In genomic region chr12:54154708-54155316, GRCh38 we compare ENCODE assay signal across 25 cellular contexts. TPM values are rescaled to one million over a fixed set of nuclear protein-coding genes. Genes with fewer than 3 reads are reported as not detected.
DNase-seq lines count a peak whose midpoint lies in the region; FAIRE-seq and TF ChIP-seq lines count a peak whose summit lies in the region.
"Had no signal": no experiment of that assay in that cellular context is flagged by ENCODE, and none has a peak within 500 bp of the region (broad histone marks: within the 10 kb centered on the region; RNA-seq: fewer than 3 reads in every experiment).

No MANE protein-coding gene starts in this region.

- no peak overlapping the region for H4K8ac ChIP-seq in H1 (ENCODE audit: extremely low read depth, insufficient read depth, low read length)

- no peak overlapping the region for H2BK5ac ChIP-seq in H1 (ENCODE audit: low read depth, low read length)

- H3K9me3 ChIP-seq in Caco-2 = no peaks in the 10 kb centered on the region
- H3K9me3 ChIP-seq in H1 (ENCODE audit: insufficient read depth in 2 of 2, low read depth in 1 of 2, low read length in 1 of 2) = no peaks in the 10 kb centered on the region
- H3K9me3 ChIP-seq in uterus = no peaks in the 10 kb centered on the region
- H3K9me3 ChIP-seq: BLaER1 treated with 17β-estradiol and CSF1 and Interleukin-3, amounts not matched to agents 10 nM and 100 nM; MG63; SJSA1 had no signal

- TF ChIP-seq CTCF in Caco-2 (IDR thresholded peaks at IDR 0.05; ENCODE audit: insufficient read depth in 1 of 2, low read depth in 1 of 2, low read length in 1 of 2, severe bottlenecking in 1 of 2, unreplicated experiment in 1 of 2) (no peak), H1 (IDR thresholded peaks at IDR 0.05; ENCODE audit: control extremely low read depth in 1 of 3, insufficient read depth in 1 of 3, low read depth in 1 of 3, low read length in 3 of 3) (no peak), nephron (IDR thresholded peaks at IDR 0.05; ENCODE audit: unreplicated experiment in 3 of 3) (no peak), D721Med (IDR thresholded peaks at IDR 0.05; ENCODE audit: insufficient read depth, missing control alignments) (no peak), uterus (IDR thresholded peaks at IDR 0.05) (no peak)

- H3K9me3 Mint-ChIP-seq in Caco-2 (ENCODE audit: unreplicated experiment) (no peaks in the 10 kb centered on the region), nephron (no peaks in the 10 kb centered on the region)
- H3K9me3 Mint-ChIP-seq: CD4-positive, alpha-beta memory T cell had no signal

- no peak for TF ChIP-seq EP300 in H1 (IDR thresholded peaks at IDR 0.05; ENCODE audit: borderline replicate concordance in 1 of 2, low read depth in 2 of 2, low read length in 2 of 2)

- H2BK15ac ChIP-seq in H1 (ENCODE audit: low read length) = no peak overlapping the region

- peak overlapping the region; percentile 44 for H3K4me3 Mint-ChIP-seq in Caco-2 (ENCODE audit: unreplicated experiment)
- H3K4me3 Mint-ChIP-seq in nephron = peak overlapping the region in 1 of 3 experiments; percentile 2
- H3K4me3 Mint-ChIP-seq: CD4-positive, alpha-beta memory T cell had no signal

- no peak overlapping the region for H2BK12ac ChIP-seq in H1 (ENCODE audit: low read depth, low read length)

- H3K27me3 Mint-ChIP-seq in Caco-2 (ENCODE audit: insufficient read depth, unreplicated experiment) (no peaks in the 10 kb centered on the region), nephron (ENCODE audit: low read depth) (peaks cover 23% of the 10 kb centered on the region)

- no peaks in the 10 kb centered on the region for H3K36me3 Mint-ChIP-seq in Caco-2 (ENCODE audit: insufficient read depth, unreplicated experiment)
- no peaks in the 10 kb centered on the region for H3K36me3 Mint-ChIP-seq in nephron (ENCODE audit: low read depth)
- H3K36me3 Mint-ChIP-seq: CD4-positive, alpha-beta memory T cell had no signal

- no peaks in the 10 kb centered on the region for H3K79me2 ChIP-seq in H1 (ENCODE audit: control insufficient read depth in 1 of 2, insufficient read depth in 2 of 2, low read length in 2 of 2)

- no TSS peak for BruUV-seq in Caco-2 (replicated peaks; lab: Mats Ljungman, UMichigan)

- peak overlapping the region; percentile 46 for H3K27ac Mint-ChIP-seq in Caco-2 (ENCODE audit: unreplicated experiment)
- H3K27ac Mint-ChIP-seq in nephron = peak overlapping the region; percentile 5 to 81 (median 46)
- H3K27ac Mint-ChIP-seq: CD4-positive, alpha-beta memory T cell had no signal

- H2BK120ac ChIP-seq in H1 (replicated peaks; ENCODE audit: low read depth, low read length) = no peak overlapping the region

- peaks cover 16% of the 10 kb centered on the region for H3K4me1 Mint-ChIP-seq in Caco-2 (ENCODE audit: low read depth, unreplicated experiment)
- H3K4me1 Mint-ChIP-seq in nephron = peaks cover 78% of the 10 kb centered on the region
- H3K4me1 Mint-ChIP-seq: CD4-positive, alpha-beta memory T cell had no signal

- POLR2A ChIA-PET in Caco-2 (lab: Charles Lee) (no interaction called here), H1 (lab: Charles Lee; ENCODE audit: partially characterized antibody) (no interaction called here)

- H3K79me1 ChIP-seq in H1 (ENCODE audit: low read depth, low read length) = no peaks in the 10 kb centered on the region

- no peak overlapping the region for H3K56ac ChIP-seq in H1 (replicated peaks; ENCODE audit: insufficient read length, low read depth, low read length)

- H3K4ac ChIP-seq in H1 (replicated peaks; ENCODE audit: insufficient read length, low read depth, low read length) = no peak overlapping the region

- no peak for DNase-seq in Caco-2
- DNase-seq in H1 (ENCODE audit: low read depth in 1 of 2, low spot score in 2 of 2) = no peak
- peak; percentile 36 for DNase-seq in stromal cell of bone marrow (ENCODE audit: low read depth)
- no peak for DNase-seq in D721Med (ENCODE audit: insufficient read length, low spot score)
- DNase-seq in uterus = no peak
- DNase-seq in GM19239 (ENCODE audit: insufficient read length, low spot score) = no peak
- DNase-seq: CD4-positive, alpha-beta memory T cell; COR-L47; DMS 273 treated with DMSO at 0.1 percent for 48 hours; DMS79; EL; GDM1; H7; KG1; MG63; NCI-H2029 treated with DMSO at 0.1 percent for 48 hours; NCI-H2227 treated with DMSO at 0.1 percent for 48 hours; NCI-H526 treated with DMSO at 0.1 percent for 48 hours; Right ventricle myocardium superior; RPMI8226 had no signal

- H3K14ac ChIP-seq in H1 (ENCODE audit: insufficient read length) = no peak overlapping the region

- no peaks in the 10 kb centered on the region for H3K23me2 ChIP-seq in H1 (ENCODE audit: low read depth, low read length)

- intact Hi-C loops in Caco-2 (cut with micrococcal nuclease; ENCODE audit: unreplicated experiment) (no loop called here), uterus (cut with DNase I; ENCODE audit: low total_unique reads) (no loop called here)

- no peak for TF ChIP-seq RAD21 in H1 (IDR thresholded peaks at IDR 0.05 in 1 of 2, conservative IDR thresholded peaks at IDR 0.05 in 1 of 2; ENCODE audit: low read depth in 2 of 2, low read length in 2 of 2)

- H3K4me2 ChIP-seq in H1 (ENCODE audit: insufficient read depth in 1 of 2, low read depth in 2 of 2, low read length in 2 of 2) = no peak overlapping the region
- H3K4me2 ChIP-seq: BLaER1 treated with 17β-estradiol and CSF1 and Interleukin-3, amounts not matched to agents 10 nM and 100 nM had no signal

- no peak overlapping the region for H4K91ac ChIP-seq in H1 (replicated peaks; ENCODE audit: insufficient read length, low read length)

- no peak overlapping the region for H3K4me3 ChIP-seq in Caco-2 (ENCODE audit: low read depth, low read length)
- no peak overlapping the region for H3K4me3 ChIP-seq in H1 (ENCODE audit: extremely low read depth in 1 of 4, insufficient read depth in 2 of 4, low read depth in 3 of 4, low read length in 4 of 4)
- H3K4me3 ChIP-seq in uterus = no peak overlapping the region
- H3K4me3 ChIP-seq: BLaER1 treated with 17β-estradiol and CSF1 and Interleukin-3, amounts not matched to agents 10 nM and 100 nM; MG63; SJSA1 had no signal

- H3K4me1 ChIP-seq in Caco-2 (peaks cover 37% of the 10 kb centered on the region), H1 (replicated peaks in 1 of 4; ENCODE audit: control insufficient read depth in 3 of 4, insufficient read depth in 4 of 4, low read length in 3 of 4) (peaks cover 0 to 16% (median 7%) of the 10 kb centered on the region in 4 experiments; a peak in 6 of 7 replicates), uterus (no peaks in the 10 kb centered on the region)
- H3K4me1 ChIP-seq: SJSA1 had no signal

- no peak overlapping the region for H2AK5ac ChIP-seq in H1 (ENCODE audit: low read depth, low read length)

- no peak for TF ChIP-seq POLR2A in H1 (IDR thresholded peaks at IDR 0.05; ENCODE audit: control extremely low read depth in 1 of 2, low read depth in 2 of 2, low read length in 2 of 2)
- no peak for TF ChIP-seq POLR2A in uterus (IDR thresholded peaks at IDR 0.05)

- H3K23ac ChIP-seq in H1 (ENCODE audit: insufficient read length) = no peak overlapping the region

- no peaks in the 10 kb centered on the region for H3K27me3 ChIP-seq in Caco-2 (replicated peaks; ENCODE audit: control insufficient read depth, insufficient read depth, low read length)
- peaks cover 0 to 16% (median 8%) of the 10 kb centered on the region in 4 experiments; a peak in 5 of 7 replicates for H3K27me3 ChIP-seq in H1 (replicated peaks in 1 of 4; ENCODE audit: control insufficient read depth in 3 of 4, extremely low read depth in 1 of 4, insufficient read depth in 3 of 4, low read length in 3 of 4)
- H3K27me3 ChIP-seq in uterus = no peaks in the 10 kb centered on the region
- H3K27me3 ChIP-seq: MG63, SJSA1 had no signal

- 76% methylated on average over 7 of the region's 7 CpGs; no CpG with 5 or more reads in 1 of the 2 experiments for WGBS in H1 (ENCODE audit: extremely low coverage in 1 of 2, insufficient coverage in 1 of 2, insufficient read length in 1 of 2, insufficient replicate concordance in 2 of 2, low coverage in 1 of 2, low lambda C conversion rate in 2 of 2, missing lambda C conversion rate in 1 of 2), 2 experiments

- CTCF ChIA-PET in Caco-2 (lab: Charles Lee) (interaction anchor here (0.5 kb wide), 1 partner anchor 15 kb away, joined by 4 read pairs; no protein-coding TSS in a partner anchor), H1 (lab: Charles Lee; ENCODE audit: partially characterized antibody) (interaction anchor here (0.6 to 13.1 kb wide), 6 partner anchors 11 to 535 kb away, joined by 3 to 242 read pairs (median 4); no protein-coding TSS in a partner anchor)

- FAIRE-seq in H1 (lab: Jason Lieb, UNC) (no peak), D721Med (lab: Jason Lieb, UNC) (no peak), GM19239 (lab: Jason Lieb, UNC) (no peak)
- FAIRE-seq: GM12891, HTR-8/SVneo had no signal

- H2AFZ ChIP-seq in H1 (ENCODE audit: low read length) = no peak overlapping the region

- H3K18ac ChIP-seq in H1 (ENCODE audit: extremely low read depth, low read length) = no peak overlapping the region

- no peak overlapping the region for H3K27ac ChIP-seq in H1 (ENCODE audit: low read depth, low read length)
- no peak overlapping the region for H3K27ac ChIP-seq in uterus
- H3K27ac ChIP-seq: BLaER1 treated with 17β-estradiol and CSF1 and Interleukin-3, amounts not matched to agents 10 nM and 100 nM; SJSA1 had no signal

- no peak overlapping the region for H2BK20ac ChIP-seq in H1 (ENCODE audit: low read length)

- no peaks in the 10 kb centered on the region for H4K20me1 ChIP-seq in H1 (replicated peaks in 1 of 2; ENCODE audit: control insufficient read depth in 1 of 2, insufficient read depth in 2 of 2, low read length in 2 of 2)

- no peak overlapping the region for H4K5ac ChIP-seq in H1 (ENCODE audit: insufficient read length, low read depth, low read length)

- no peaks in the 10 kb centered on the region for H3K36me3 ChIP-seq in Caco-2 (ENCODE audit: control insufficient read depth, insufficient read depth, low read length)
- H3K36me3 ChIP-seq in H1 (ENCODE audit: control insufficient read depth in 2 of 4, insufficient read depth in 4 of 4, low read length in 3 of 4) = no peaks in the 10 kb centered on the region
- no peaks in the 10 kb centered on the region for H3K36me3 ChIP-seq in uterus
- H3K36me3 ChIP-seq: BLaER1 treated with 17β-estradiol and CSF1 and Interleukin-3, amounts not matched to agents 10 nM and 100 nM; MG63; SJSA1 had no signal

- H3K9ac ChIP-seq in H1 (replicated peaks in 1 of 4; ENCODE audit: extremely low read depth in 1 of 4, low read depth in 3 of 4, low read length in 3 of 4) = no peak overlapping the region
- H3K9ac ChIP-seq: BLaER1 treated with 17β-estradiol and CSF1 and Interleukin-3, amounts not matched to agents 10 nM and 100 nM had no signal

RNA-seq across cellular contexts. Expression of gene SMUG1, which starts 34.0 kb away (rescaled TPM):
- 51.8 and 53.2 TPM in 2 replicates for total RNA-seq in Caco-2 (2022)
- 15.8 and 18.6 TPM in 2 replicates for total RNA-seq in H1 (2021; fragmentation: NEBNext Ultra II Directional; extraction: Animal tissue kit (Norgen Biotek cat#: 25700))
- 35.0 and 35.7 TPM in 2 replicates for polyA plus RNA-seq in H1 (2011; rRNA removed)
- polyA plus RNA-seq in H1 (2011; cell fraction: cytosol; rRNA removed) = 31.1 TPM
- 35.6 TPM for polyA plus RNA-seq in H1 (2011; cell fraction: nucleus; rRNA removed)
- polyA plus RNA-seq in H1 (2012, experiment 1 of 2) = 21.2 to 26.6 TPM (median 23.8 TPM) in 4 replicates
- 26.7 TPM for polyA plus RNA-seq in H1 (2012, experiment 2 of 2)
- polyA plus RNA-seq in H1 (2013, experiment 1 of 2) = 16.0 TPM
- polyA plus RNA-seq in H1 (2013, experiment 2 of 2) = 14.1 TPM
- 19.1 and 19.4 TPM in 2 replicates for polyA minus RNA-seq in H1 (2011; rRNA and poly(A)+ RNA removed)
- 10.4 TPM for polyA minus RNA-seq in H1 (2011; cell fraction: cytosol; rRNA and poly(A)+ RNA removed)
- polyA minus RNA-seq in H1 (2011; cell fraction: nucleus; rRNA and poly(A)+ RNA removed) = 22.1 TPM
- 10 to 100 TPM in 3 of 4 donors, 1 to 10 TPM in 1; 8.2 to 39.7 (median 19.2) TPM for total RNA-seq in uterus
